12 cellular contexts compared by ENCODE assay signal in the genomic region with DNA sequence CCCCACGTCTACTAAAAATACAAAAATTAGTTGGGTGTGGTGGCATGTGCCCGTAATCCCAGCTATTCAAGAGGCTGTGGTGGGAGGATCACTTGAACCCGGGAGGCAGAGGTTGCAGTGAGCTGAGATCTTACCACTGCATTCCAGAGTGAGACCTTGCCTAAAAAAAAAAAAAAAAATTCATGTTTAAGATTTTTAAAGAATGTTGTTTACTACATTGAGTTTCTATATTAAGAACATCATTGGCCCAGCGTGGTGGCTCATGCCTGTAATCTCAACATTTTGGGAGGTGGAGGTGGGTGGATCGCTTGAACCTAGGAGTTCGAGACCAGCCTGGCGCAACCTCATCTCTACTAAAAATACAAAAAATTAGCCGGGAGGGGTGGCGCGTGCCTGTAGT. TPM values are rescaled to one million over a fixed set of nuclear protein-coding genes. Genes with fewer than 3 reads are reported as not detected.
DNase-seq lines count a peak whose midpoint lies in the region; ATAC-seq and TF ChIP-seq lines count a peak whose summit lies in the region.
"Had no signal": no experiment of that assay in that cellular context is flagged by ENCODE, and none has a peak within 500 bp of the region (broad histone marks: within the 10 kb centered on the region; RNA-seq: fewer than 3 reads in every experiment).

No MANE protein-coding gene starts in this region.

- H3K9me3 ChIP-seq in BLaER1 (no peaks in the 10 kb centered on the region), IMR-90 (ENCODE audit: control insufficient read depth, insufficient read depth, low read length) (no peaks in the 10 kb centered on the region)
- H3K9me3 ChIP-seq: Caco-2 had no signal

- CTCF ChIA-PET in IMR-90 (lab: Yijun Ruan, JAX) = no interaction called here
- CTCF ChIA-PET in activated naive CD4-positive, alpha-beta T cell treated with anti-CD3 and anti-CD28 coated beads, Interleukin-2, amount 10 ng/mL, durations not matched to agents 7 days and 5 days (lab: Charles Lee) = no interaction called here

- WGBS in IMR-90 (ENCODE audit: extremely low coverage in 2 of 2, insufficient read length in 1 of 2), 2 experiments = no CpG with 5 or more reads among the region's 10 CpGs

- no peak overlapping the region for H3K23ac ChIP-seq in IMR-90 (ENCODE audit: low read depth, low read length)

- intact Hi-C loops in IMR-90 (cut with micrococcal nuclease) = no loop called here

- H3K79me1 ChIP-seq in IMR-90 (ENCODE audit: low read depth in 1 of 2, low read length in 2 of 2) = peaks cover 0 to 5% of the 10 kb centered on the region in 2 experiments; a peak in 2 of 4 replicates

- POLR2A ChIA-PET in IMR-90 (lab: Charles Lee; ENCODE audit: unreplicated experiment) = interaction anchor here (0.6 kb wide), 1 partner anchor 63 kb away, joined by 9 read pairs; no protein-coding TSS in a partner anchor

- H4K20me1 ChIP-seq in BLaER1 (no peaks in the 10 kb centered on the region), IMR-90 (ENCODE audit: insufficient read depth, low read length) (no peaks in the 10 kb centered on the region)

- H2BK120ac ChIP-seq in IMR-90 (ENCODE audit: low read depth, low read length) = no peak overlapping the region

- no peak overlapping the region for H3K4me3 Mint-ChIP-seq in activated naive CD4-positive, alpha-beta T cell treated with anti-CD3 and anti-CD28 coated beads, Interleukin-2, amount 10 ng/mL, durations not matched to agents 7 days and 5 days
- H3K4me3 Mint-ChIP-seq: CD4-positive, alpha-beta T cell; H9 had no signal

- no peak overlapping the region for H2AFZ ChIP-seq in IMR-90 (replicated peaks; ENCODE audit: low read length, poor library complexity)

- H3K36me3 ChIP-seq in BLaER1 = no peaks in the 10 kb centered on the region
- no peaks in the 10 kb centered on the region for H3K36me3 ChIP-seq in IMR-90 (ENCODE audit: control insufficient read depth, insufficient read depth, low read length)

- TF ChIP-seq CTCF in IMR-90 (conservative IDR thresholded peaks at IDR 0.05; ENCODE audit: low read depth, low read length) = no peak

- no peak overlapping the region for H3K4me3 ChIP-seq in BLaER1
- H3K4me3 ChIP-seq in IMR-90 (ENCODE audit: insufficient read depth, low read depth, low read length) = no peak overlapping the region

- no peak overlapping the region for H3K27ac Mint-ChIP-seq in activated naive CD4-positive, alpha-beta T cell treated with anti-CD3 and anti-CD28 coated beads, Interleukin-2, amount 10 ng/mL, durations not matched to agents 7 days and 5 days
- H3K27ac Mint-ChIP-seq: CD4-positive, alpha-beta T cell had no signal

- no peak overlapping the region for H3K27ac ChIP-seq in BLaER1
- no peak overlapping the region for H3K27ac ChIP-seq in IMR-90 (ENCODE audit: insufficient read depth, low read length)
- H3K27ac ChIP-seq: C4-2B had no signal

- H3K4ac ChIP-seq in IMR-90 (ENCODE audit: low read depth, low read length) = no peak overlapping the region

- H2AK5ac ChIP-seq in IMR-90 (ENCODE audit: low read depth, low read length) = no peak overlapping the region

- H3K9ac ChIP-seq in BLaER1 = no peak overlapping the region
- H3K9ac ChIP-seq in IMR-90 (ENCODE audit: low read depth, low read length) = no peak overlapping the region

- no peaks in the 10 kb centered on the region for H3K9me3 Mint-ChIP-seq in activated naive CD4-positive, alpha-beta T cell treated with anti-CD3 and anti-CD28 coated beads, Interleukin-2, amount 10 ng/mL, durations not matched to agents 7 days and 5 days
- H3K9me3 Mint-ChIP-seq: CD4-positive, alpha-beta T cell; H9 had no signal

- in situ Hi-C loops in IMR-90 (cut with MboI; ENCODE audit: low sequenced_read_pairs) = no loop called here

- H2BK5ac ChIP-seq in IMR-90 (ENCODE audit: low read depth, low read length, poor library complexity, severe bottlenecking) = no peak overlapping the region

- dilution Hi-C loops in IMR-90 (cut with HindIII; ENCODE audit: low sequenced_read_pairs, unreplicated experiment) = no loop called here

- no peak for TF ChIP-seq RAD21 in IMR-90 (IDR thresholded peaks at IDR 0.05; ENCODE audit: low read length)

- DNase-seq in IMR-90 = no peak
- DNase-seq in myocyte (ENCODE audit: low read depth) = peak; percentile 6
- DNase-seq in NCI-H1694 (lab: John Stamatoyannopoulos, UW) = no peak
- no peak for DNase-seq in activated naive CD4-positive, alpha-beta T cell treated with anti-CD3 and anti-CD28 coated beads, Interleukin-2, amount 10 ng/mL, durations not matched to agents 7 days and 5 days
- no peak for DNase-seq in NCI-H748 treated with DMSO at 0.1 percent for 48 hours (lab: John Stamatoyannopoulos, UW)
- DNase-seq: 8988T; Caco-2; CD4-positive, alpha-beta T cell; H9 had no signal

- no peak overlapping the region for H3K56ac ChIP-seq in IMR-90 (ENCODE audit: extremely low read depth, insufficient read depth, low read length)

- BruUV-seq in IMR-90 (replicated peaks; lab: Mats Ljungman, UMichigan) = no TSS peak

- no peaks in the 10 kb centered on the region for H3K36me3 Mint-ChIP-seq in activated naive CD4-positive, alpha-beta T cell treated with anti-CD3 and anti-CD28 coated beads, Interleukin-2, amount 10 ng/mL, durations not matched to agents 7 days and 5 days

- H3K27me3 ChIP-seq in BLaER1 = peaks cover 24% of the 10 kb centered on the region
- H3K27me3 ChIP-seq in IMR-90 (ENCODE audit: control insufficient read depth, insufficient read depth, low read length) = peaks cover 3% of the 10 kb centered on the region; the same call in 1 of the 2 replicates

- H3K9me1 ChIP-seq in IMR-90 (ENCODE audit: insufficient read depth, low read length) = peaks cover 8% of the 10 kb centered on the region

- no peak overlapping the region for H3K18ac ChIP-seq in IMR-90 (ENCODE audit: low read depth, low read length)

- peak overlapping the region; percentile 86 for H3K4me2 ChIP-seq in BLaER1
- H3K4me2 ChIP-seq in IMR-90 (ENCODE audit: low read depth, low read length) = no peak overlapping the region

- H3K14ac ChIP-seq in IMR-90 (replicated peaks; ENCODE audit: low read depth, low read length) = no peak overlapping the region

- no peak overlapping the region for H2AK9ac ChIP-seq in IMR-90 (replicated peaks; ENCODE audit: low read depth, low read length, poor library complexity)

- ATAC-seq in IMR-90 (ENCODE audit: low read depth) = 0 out of 2 replicates have a peak, but pooled peaks have one; percentile 12
- ATAC-seq in HG02885 (IDR thresholded peaks at IDR 0.05; ENCODE audit: poor library complexity, unreplicated experiment) = no peak

- no peak overlapping the region for H4K8ac ChIP-seq in IMR-90 (ENCODE audit: low read depth in 2 of 2, low read length in 2 of 2)

- peak overlapping the region; percentile 59; the same call in 1 of the 2 replicates for H2BK20ac ChIP-seq in IMR-90 (ENCODE audit: low read depth, low read length)

- TF ChIP-seq POLR2A in IMR-90 (IDR thresholded peaks at IDR 0.05; ENCODE audit: low read depth, low read length) = no peak

- peaks cover 22% of the 10 kb centered on the region for H3K27me3 Mint-ChIP-seq in activated naive CD4-positive, alpha-beta T cell treated with anti-CD3 and anti-CD28 coated beads, Interleukin-2, amount 10 ng/mL, durations not matched to agents 7 days and 5 days

- no peak overlapping the region for H2BK15ac ChIP-seq in IMR-90 (ENCODE audit: low read depth, low read length)

- no peak overlapping the region for H4K5ac ChIP-seq in IMR-90 (ENCODE audit: low read depth, low read length)

- H3K4me1 ChIP-seq in BLaER1 (peaks cover 84% of the 10 kb centered on the region), IMR-90 (ENCODE audit: control insufficient read depth, insufficient read depth, low read length) (peaks cover 11% of the 10 kb centered on the region)
- H3K4me1 ChIP-seq: Caco-2 had no signal

- peaks cover 2% of the 10 kb centered on the region for H3K4me1 Mint-ChIP-seq in activated naive CD4-positive, alpha-beta T cell treated with anti-CD3 and anti-CD28 coated beads, Interleukin-2, amount 10 ng/mL, durations not matched to agents 7 days and 5 days

- H4K91ac ChIP-seq in IMR-90 (ENCODE audit: insufficient read depth, low read depth, low read length) = no peak overlapping the region

TF ChIP-seq in IMR-90, 13 proteins besides CTCF, POLR2A, EP300 and RAD21 (continues in another document):
- no peak for TF ChIP-seq MAFK (IDR thresholded peaks at IDR 0.05; ENCODE audit: low read depth, low read length)
- TF ChIP-seq MAZ (IDR thresholded peaks at IDR 0.05; ENCODE audit: borderline replicate concordance, low read depth, low read length) = no peak
- no peak for TF ChIP-seq ELK1 (IDR thresholded peaks at IDR 0.05; ENCODE audit: borderline replicate concordance, low read depth, low read length)
- TF ChIP-seq RCOR1 (IDR thresholded peaks at IDR 0.05; ENCODE audit: insufficient replicate concordance, low read length) = no peak
- TF ChIP-seq BHLHE40 (IDR thresholded peaks at IDR 0.05; ENCODE audit: low read depth, low read length) = no peak
- no peak for TF ChIP-seq SMC3 (IDR thresholded peaks at IDR 0.05; ENCODE audit: low read depth, low read length)
- TF ChIP-seq CHD1 (IDR thresholded peaks at IDR 0.05; ENCODE audit: low read depth, low read length) = no peak
- no peak for TF ChIP-seq CEBPB (IDR thresholded peaks at IDR 0.05; ENCODE audit: low read depth, low read length)
- no peak for TF ChIP-seq MXI1 (IDR thresholded peaks at IDR 0.05; ENCODE audit: borderline replicate concordance, low read depth, low read length)
- TF ChIP-seq FOS (IDR thresholded peaks at IDR 0.05; ENCODE audit: low read depth, low read length) = no peak
- TF ChIP-seq, protein P1, sequence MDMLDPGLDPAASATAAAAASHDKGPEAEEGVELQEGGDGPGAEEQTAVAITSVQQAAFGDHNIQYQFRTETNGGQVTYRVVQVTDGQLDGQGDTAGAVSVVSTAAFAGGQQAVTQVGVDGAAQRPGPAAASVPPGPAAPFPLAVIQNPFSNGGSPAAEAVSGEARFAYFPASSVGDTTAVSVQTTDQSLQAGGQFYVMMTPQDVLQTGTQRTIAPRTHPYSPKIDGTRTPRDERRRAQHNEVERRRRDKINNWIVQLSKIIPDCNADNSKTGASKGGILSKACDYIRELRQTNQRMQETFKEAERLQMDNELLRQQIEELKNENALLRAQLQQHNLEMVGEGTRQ (IDR thresholded peaks at IDR 0.05; ENCODE audit: low read depth, low read length) = no peak

RNA-seq across cellular contexts. Expression of gene FLT1, which starts 31.9 kb away (rescaled TPM):
- 10.0 and 10.4 TPM in 2 replicates for total RNA-seq in IMR-90 (2012; rRNA removed)
- polyA plus RNA-seq in IMR-90 (2012; rRNA removed) = 4.4 and 4.5 TPM in 2 replicates
- polyA plus RNA-seq in IMR-90 (2012; cell fraction: cytosol; rRNA removed) = 1.6 and 2.5 TPM in 2 replicates
- 1.3 and 3.9 TPM in 2 replicates for polyA plus RNA-seq in IMR-90 (2012; cell fraction: nucleus; rRNA removed; ENCODE audit: low replicate concordance)
- total RNA-seq in myocyte = not detected in 2 replicates
- 0.01 TPM for polyA plus RNA-seq in myocyte (2012)

Comparison
In these comparisons a context has a peak if more than half of its experiments do, and no peak if none do; other contexts are left out.
1. RNA of gene FLT1, which starts 31.9 kb away (total RNA-seq): 10.0 to 10.4 TPM in IMR-90; not detected in myocyte; every median in the first group is over 10 times any median in the second.